In genomic region chr1:26785611-26786436, GRCh38 we compare ENCODE assay signal across 1 cellular context.
TF ChIP-seq lines count a peak whose summit lies in the region.

No MANE protein-coding gene starts in this region.

TF ChIP-seq in K562, 482 proteins besides CTCF, POLR2A, EP300 and RAD21 (continued from another document and continues in another):
- TF ChIP-seq STAG1 (CRISPR knock-in tag; IDR thresholded peaks at IDR 0.05; ENCODE audit: borderline replicate concordance), result no peak
- TF ChIP-seq RUNX1 (IDR thresholded peaks at IDR 0.05; ENCODE audit: low read depth), result 0 out of 2 replicates have a peak, but pooled peaks have one; percentile 35
- no peak for TF ChIP-seq RNF219 (CRISPR knock-in tag; IDR thresholded peaks at IDR 0.05)
- TF ChIP-seq E4F1 (CRISPR knock-in tag; IDR thresholded peaks at IDR 0.05; ENCODE audit: borderline replicate concordance), result no peak; the same call in 1 of the 2 replicates
- TF ChIP-seq ZNF197 (CRISPR knock-in tag; IDR thresholded peaks at IDR 0.05; ENCODE audit: low read depth), result no peak; the same call in 1 of the 2 replicates
- no peak for TF ChIP-seq NFYB (IDR thresholded peaks at IDR 0.05; ENCODE audit: extremely low read depth, insufficient read length)
- no peak for TF ChIP-seq KLF16 (IDR thresholded peaks at IDR 0.05)
- no peak for TF ChIP-seq ZFP1 (CRISPR knock-in tag; IDR thresholded peaks at IDR 0.05)
- TF ChIP-seq, protein P1, sequence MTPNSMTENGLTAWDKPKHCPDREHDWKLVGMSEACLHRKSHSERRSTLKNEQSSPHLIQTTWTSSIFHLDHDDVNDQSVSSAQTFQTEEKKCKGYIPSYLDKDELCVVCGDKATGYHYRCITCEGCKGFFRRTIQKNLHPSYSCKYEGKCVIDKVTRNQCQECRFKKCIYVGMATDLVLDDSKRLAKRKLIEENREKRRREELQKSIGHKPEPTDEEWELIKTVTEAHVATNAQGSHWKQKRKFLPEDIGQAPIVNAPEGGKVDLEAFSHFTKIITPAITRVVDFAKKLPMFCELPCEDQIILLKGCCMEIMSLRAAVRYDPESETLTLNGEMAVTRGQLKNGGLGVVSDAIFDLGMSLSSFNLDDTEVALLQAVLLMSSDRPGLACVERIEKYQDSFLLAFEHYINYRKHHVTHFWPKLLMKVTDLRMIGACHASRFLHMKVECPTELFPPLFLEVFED (CRISPR knock-in tag; conservative IDR thresholded peaks at IDR 0.05), result peak; percentile 73
- TF ChIP-seq TCF7 (IDR thresholded peaks at IDR 0.05; ENCODE audit: borderline replicate concordance), result no peak
- TF ChIP-seq RBM17 (IDR thresholded peaks at IDR 0.05; ENCODE audit: borderline replicate concordance, low read depth, low read length), result no peak
- TF ChIP-seq, protein P2, sequence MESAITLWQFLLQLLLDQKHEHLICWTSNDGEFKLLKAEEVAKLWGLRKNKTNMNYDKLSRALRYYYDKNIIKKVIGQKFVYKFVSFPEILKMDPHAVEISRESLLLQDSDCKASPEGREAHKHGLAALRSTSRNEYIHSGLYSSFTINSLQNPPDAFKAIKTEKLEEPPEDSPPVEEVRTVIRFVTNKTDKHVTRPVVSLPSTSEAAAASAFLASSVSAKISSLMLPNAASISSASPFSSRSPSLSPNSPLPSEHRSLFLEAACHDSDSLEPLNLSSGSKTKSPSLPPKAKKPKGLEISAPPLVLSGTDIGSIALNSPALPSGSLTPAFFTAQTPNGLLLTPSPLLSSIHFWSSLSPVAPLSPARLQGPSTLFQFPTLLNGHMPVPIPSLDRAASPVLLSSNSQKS (CRISPR knock-in tag; IDR thresholded peaks at IDR 0.05), result no peak
- no peak for TF ChIP-seq U2AF1 (optimal IDR thresholded peaks at IDR 0.05; ENCODE audit: low read depth, low read length)
- no peak; the same call in 1 of the 2 replicates for TF ChIP-seq ZBTB17 (CRISPR knock-in tag; IDR thresholded peaks at IDR 0.05)
- no peak for TF ChIP-seq FOXJ2 (tag; IDR thresholded peaks at IDR 0.05)
- TF ChIP-seq ZNF444 (CRISPR knock-in tag; IDR thresholded peaks at IDR 0.05), result no peak
- TF ChIP-seq ARID2 (IDR thresholded peaks at IDR 0.05), result 0 out of 2 replicates have a peak, but pooled peaks have one; percentile 7
- TF ChIP-seq ELF1 (tag; IDR thresholded peaks at IDR 0.05), result peak; percentile 82
- TF ChIP-seq NR2C1 (IDR thresholded peaks at IDR 0.05), result no peak
- no peak for TF ChIP-seq NR2C1 (tag; IDR thresholded peaks at IDR 0.05)
- no peak for TF ChIP-seq HIVEP1 (CRISPR knock-in tag; IDR thresholded peaks at IDR 0.05)
- TF ChIP-seq CEBPB (tag; IDR thresholded peaks at IDR 0.05), result no peak
- TF ChIP-seq RBM25 (IDR thresholded peaks at IDR 0.05; ENCODE audit: low read depth, low read length, severe bottlenecking), result no peak
- no peak for TF ChIP-seq ZFPM2 (CRISPR knock-in tag; IDR thresholded peaks at IDR 0.05)
- TF ChIP-seq EHMT2 (IDR thresholded peaks at IDR 0.05), result no peak
- no peak for TF ChIP-seq L3MBTL2 (IDR thresholded peaks at IDR 0.05)
- TF ChIP-seq, protein P3, sequence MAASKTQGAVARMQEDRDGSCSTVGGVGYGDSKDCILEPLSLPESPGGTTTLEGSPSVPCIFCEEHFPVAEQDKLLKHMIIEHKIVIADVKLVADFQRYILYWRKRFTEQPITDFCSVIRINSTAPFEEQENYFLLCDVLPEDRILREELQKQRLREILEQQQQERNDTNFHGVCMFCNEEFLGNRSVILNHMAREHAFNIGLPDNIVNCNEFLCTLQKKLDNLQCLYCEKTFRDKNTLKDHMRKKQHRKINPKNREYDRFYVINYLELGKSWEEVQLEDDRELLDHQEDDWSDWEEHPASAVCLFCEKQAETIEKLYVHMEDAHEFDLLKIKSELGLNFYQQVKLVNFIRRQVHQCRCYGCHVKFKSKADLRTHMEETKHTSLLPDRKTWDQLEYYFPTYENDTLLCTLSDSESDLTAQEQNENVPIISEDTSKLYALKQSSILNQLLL (CRISPR knock-in tag; IDR thresholded peaks at IDR 0.05; ENCODE audit: borderline replicate concordance), result no peak
- 0 out of 2 replicates have a peak, but pooled peaks have one; percentile 25 for TF ChIP-seq PYGO2 (tag; IDR thresholded peaks at IDR 0.05)
- TF ChIP-seq FOXK1 (CRISPR knock-in tag; IDR thresholded peaks at IDR 0.05; ENCODE audit: borderline replicate concordance), result no peak
- no peak for TF ChIP-seq HSF4 (CRISPR knock-in tag; IDR thresholded peaks at IDR 0.05; ENCODE audit: borderline replicate concordance)
- no peak for TF ChIP-seq NR1H2 (CRISPR knock-in tag; IDR thresholded peaks at IDR 0.05)
- no peak for TF ChIP-seq SUPT5H (IDR thresholded peaks at IDR 0.05)
- TF ChIP-seq IFI16 (CRISPR knock-in tag; IDR thresholded peaks at IDR 0.05), result no peak
- TF ChIP-seq TRIM28 (IDR thresholded peaks at IDR 0.05), result no peak
- no peak for TF ChIP-seq ZNF316 (IDR thresholded peaks at IDR 0.05)
- TF ChIP-seq MIER1 (IDR thresholded peaks at IDR 0.05; ENCODE audit: low read depth), result no peak
- TF ChIP-seq, protein P4, sequence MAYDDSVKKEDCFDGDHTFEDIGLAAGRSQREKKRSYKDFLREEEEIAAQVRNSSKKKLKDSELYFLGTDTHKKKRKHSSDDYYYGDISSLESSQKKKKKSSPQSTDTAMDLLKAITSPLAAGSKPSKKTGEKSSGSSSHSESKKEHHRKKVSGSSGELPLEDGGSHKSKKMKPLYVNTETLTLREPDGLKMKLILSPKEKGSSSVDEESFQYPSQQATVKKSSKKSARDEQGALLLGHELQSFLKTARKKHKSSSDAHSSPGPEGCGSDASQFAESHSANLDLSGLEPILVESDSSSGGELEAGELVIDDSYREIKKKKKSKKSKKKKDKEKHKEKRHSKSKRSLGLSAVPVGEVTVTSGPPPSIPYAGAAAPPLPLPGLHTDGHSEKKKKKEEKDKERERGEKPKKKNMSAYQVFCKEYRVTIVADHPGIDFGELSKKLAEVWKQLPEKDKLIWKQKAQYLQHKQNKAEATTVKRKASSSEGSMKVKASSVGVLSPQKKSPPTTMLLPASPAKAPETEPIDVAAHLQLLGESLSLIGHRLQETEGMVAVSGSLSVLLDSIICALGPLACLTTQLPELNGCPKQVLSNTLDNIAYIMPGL (CRISPR knock-in tag; IDR thresholded peaks at IDR 0.05), result no peak
- no peak for TF ChIP-seq DNMT1 (IDR thresholded peaks at IDR 0.05)
- TF ChIP-seq ZBTB49 (CRISPR knock-in tag; IDR thresholded peaks at IDR 0.05; ENCODE audit: borderline replicate concordance), result no peak
- peak; percentile 75 for TF ChIP-seq ETV1 (tag; conservative IDR thresholded peaks at IDR 0.05; ENCODE audit: low read depth)
- TF ChIP-seq ESRRA (IDR thresholded peaks at IDR 0.05; ENCODE audit: borderline replicate concordance, low read depth), result no peak
- TF ChIP-seq SPI1 (IDR thresholded peaks at IDR 0.05; ENCODE audit: borderline replicate concordance, low read depth, low read length), result peak; percentile 79
- no peak for TF ChIP-seq NR2C2 (CRISPR knock-in tag; IDR thresholded peaks at IDR 0.05)
- no peak for TF ChIP-seq NR2C2 (tag; IDR thresholded peaks at IDR 0.05)
- TF ChIP-seq ELF4 (CRISPR knock-in tag; IDR thresholded peaks at IDR 0.05), result 0 out of 2 replicates have a peak, but pooled peaks have one; percentile 19
- TF ChIP-seq PHF20 (IDR thresholded peaks at IDR 0.05; ENCODE audit: partially characterized antibody), result peak; percentile 14
- TF ChIP-seq TFE3 (CRISPR knock-in tag; IDR thresholded peaks at IDR 0.05), result no peak
- no peak for TF ChIP-seq ZNF224 (CRISPR knock-in tag; IDR thresholded peaks at IDR 0.05)
- TF ChIP-seq SOX6 (IDR thresholded peaks at IDR 0.05), result no peak; the same call in 1 of the 2 replicates
- TF ChIP-seq ZNF764 (CRISPR knock-in tag; IDR thresholded peaks at IDR 0.05; ENCODE audit: low read depth), result no peak
- TF ChIP-seq AFF1 (IDR thresholded peaks at IDR 0.05; ENCODE audit: low read depth in 1 of 2, partially characterized antibody in 2 of 2), result peak in 1 of 2 experiments; percentile 56
- TF ChIP-seq XRCC5 (IDR thresholded peaks at IDR 0.05; ENCODE audit: low read depth, low read length), result no peak
- TF ChIP-seq ZNF57 (CRISPR knock-in tag; IDR thresholded peaks at IDR 0.05), result no peak
- no peak for TF ChIP-seq LARP7 (IDR thresholded peaks at IDR 0.05)
- no peak for TF ChIP-seq COPS2 (conservative IDR thresholded peaks at IDR 0.05)
- TF ChIP-seq NFE2 (IDR thresholded peaks at IDR 0.05; ENCODE audit: low read depth), result no peak
- TF ChIP-seq NFE2L1 (tag; IDR thresholded peaks at IDR 0.05; ENCODE audit: borderline replicate concordance, low read depth), result no peak
- no peak for TF ChIP-seq NR3C1 (CRISPR knock-in tag; IDR thresholded peaks at IDR 0.05)
